In genomic region chr14:38210168-38210567, GRCh38 we compare ENCODE assay signal across 10 cellular contexts. TPM values are rescaled to one million over a fixed set of nuclear protein-coding genes. Genes with fewer than 3 reads are reported as not detected.
A peak's percentile ranks its signal among the peaks of the same experiment; 100 is the strongest.
DNase-seq lines count a peak whose midpoint lies in the region; ATAC-seq and TF ChIP-seq lines count a peak whose summit lies in the region.
"Had no signal": no experiment of that assay in that cellular context is flagged by ENCODE, and none has a peak within 500 bp of the region (broad histone marks: within the 10 kb centered on the region; RNA-seq: fewer than 3 reads in every experiment).

No MANE protein-coding gene starts in this region.

- H3K27me3 ChIP-seq in esophagus muscularis mucosa = peaks cover 0 to 65% (median 10%) of the 10 kb centered on the region in 4 donors

- no peak overlapping the region for H3K27ac ChIP-seq in esophagus muscularis mucosa (replicated peaks in 1 of 4)

- TF ChIP-seq CTCF in esophagus muscularis mucosa (IDR thresholded peaks at IDR 0.05) = no peak
- no peak for TF ChIP-seq CTCF in omental fat pad (IDR thresholded peaks at IDR 0.05)

- no peak for TF ChIP-seq POLR2A in esophagus muscularis mucosa (IDR thresholded peaks at IDR 0.05; ENCODE audit: low read depth)

- peak overlapping the region; percentile 41 to 54 (median 43) for H3K4me3 ChIP-seq in esophagus muscularis mucosa

- DNase-seq in Ammon's horn (ENCODE audit: low spot score) (peak; percentile 5), NCI-H510A (lab: John Stamatoyannopoulos, UW) (peak; percentile 20), esophagus muscularis mucosa (ENCODE audit: extremely low spot score) (no peak), omental fat pad (ENCODE audit: low spot score) (no peak), NCI-H187 (lab: John Stamatoyannopoulos, UW) (no peak), cerebellar cortex (ENCODE audit: low spot score) (no peak)
- DNase-seq: activated B cell treated with CpG ODN at 0.5 μM for 24 hours, NCI-H146 had no signal

- no peaks in the 10 kb centered on the region for H3K36me3 ChIP-seq in esophagus muscularis mucosa

- intact Hi-C loops in esophagus muscularis mucosa (cut with DNase I) = no loop called here

- H3K9me3 ChIP-seq in esophagus muscularis mucosa = peaks cover 0 to 11% (median 10%) of the 10 kb centered on the region in 4 donors

- WGBS in esophagus muscularis mucosa = 8% methylated on average over 15 of the region's 30 CpGs

- TF ChIP-seq EP300 in esophagus muscularis mucosa (IDR thresholded peaks at IDR 0.05) = no peak

- peaks cover 0 to 44% (median 33%) of the 10 kb centered on the region in 4 donors for H3K4me1 ChIP-seq in esophagus muscularis mucosa

- ATAC-seq in omental fat pad (ENCODE audit: low FRiP score) (peak; percentile 39), HG03045 (IDR thresholded peaks at IDR 0.05; ENCODE audit: unreplicated experiment) (no peak), GM21390 (IDR thresholded peaks at IDR 0.05; ENCODE audit: unreplicated experiment) (no peak)

RNA-seq across cellular contexts. Expression of gene SSTR1, which starts 2.5 kb away (rescaled TPM):
- total RNA-seq in esophagus muscularis mucosa (under 1 TPM; 0.33 to 0.97 (median 0.58) TPM), omental fat pad (1 to 10 TPM in 1 of 4 donors, under 1 TPM in 3; 0.19 to 1.4 (median 0.55) TPM)
- total RNA-seq: activated B cell treated with CpG ODN at 0.5 μM for 24 hours had no signal

RNA-seq across cellular contexts. Expression of gene CLEC14A, which starts 45.7 kb away (rescaled TPM):
- total RNA-seq in esophagus muscularis mucosa (10 to 100 TPM; 23.7 to 50.2 (median 38.0) TPM), omental fat pad (100 to 1,000 TPM in 1 of 4 donors, 10 to 100 TPM in 3; 10.4 to 125 (median 32.5) TPM)
- total RNA-seq: activated B cell treated with CpG ODN at 0.5 μM for 24 hours had no signal

Comparison
In these comparisons a context has a peak if more than half of its experiments do, and no peak if none do; other contexts are left out.
1. DNase-seq: peak in Ammon's horn (single experiment) and NCI-H510A (single experiment); none in esophagus muscularis mucosa (single experiment), omental fat pad (single experiment), NCI-H187 (0 of 2) and cerebellar cortex (single experiment).